ENCODE assay signal across 12 cellular contexts in genomic region chr10:4650572-4650971, GRCh38.
DNase-seq lines count a peak whose midpoint lies in the region; ATAC-seq and TF ChIP-seq lines count a peak whose summit lies in the region.
"Had no signal": no experiment of that assay in that cellular context is flagged by ENCODE, and none has a peak within 500 bp of the region (broad histone marks: within the 10 kb centered on the region; RNA-seq: fewer than 3 reads in every experiment).

No MANE protein-coding gene starts in this region.

- DNase-seq in GM04504 (ENCODE audit: low read depth) (peak; percentile 49), SK-N-SH (no peak), heart left ventricle (no peak), SJCRH30 (no peak)
- no peak for DNase-seq in effector CD4-positive, alpha-beta T cell
- DNase-seq in activated CD4-positive, CD25-positive, alpha-beta regulatory T cell (lab: John Stamatoyannopoulos, UW): no peak
- DNase-seq: activated CD4-positive, alpha-beta T cell treated with anti-CD3 and anti-CD28 coated beads for 4 hours; NCI-H2171 treated with DMSO at 0.1 percent for 48 hours; stimulated activated CD4-positive, alpha-beta T cell treated with anti-CD3 and anti-CD28 coated beads, Interleukin-2, amount 100 ng/mL, for 24 hours; stimulated activated naive CD8-positive, alpha-beta T cell treated with anti-CD3 and anti-CD28 coated beads, Interleukin-15, amount 100 ng/mL, for 72 hours had no signal

- H3K36me3 ChIP-seq in SK-N-SH (replicated peaks in 1 of 2; ENCODE audit: control insufficient read depth in 1 of 2, insufficient read depth in 2 of 2, low read length in 1 of 2) (no peaks in the 10 kb centered on the region), heart left ventricle (no peaks in the 10 kb centered on the region), skeletal muscle tissue (ENCODE audit: control insufficient read depth in 3 of 3, insufficient read depth in 3 of 3, low read length in 3 of 3) (no peaks in the 10 kb centered on the region), SJCRH30 (no peaks in the 10 kb centered on the region)
- H3K36me3 ChIP-seq: neutrophil had no signal

- TF ChIP-seq CTCF in SK-N-SH (IDR thresholded peaks at IDR 0.05): no peak
- no peak for TF ChIP-seq CTCF in heart left ventricle (IDR thresholded peaks at IDR 0.05)

- no peaks in the 10 kb centered on the region for H3K9me2 ChIP-seq in SK-N-SH

- 79% methylated on average over 5 of the region's 5 CpGs for WGBS in SK-N-SH (ENCODE audit: low lambda C conversion rate)
- WGBS in heart left ventricle, 4 donors: 60 to 77% (median 67%) methylated on average over 5 of the region's 5 CpGs

- peak; percentile 30 to 48 (median 40) for ATAC-seq in heart left ventricle
- ATAC-seq: stimulated activated naive CD8-positive, alpha-beta T cell treated with anti-CD3 and anti-CD28 coated beads, Interleukin-15, amount 100 ng/mL, for 72 hours had no signal

- no peak for TF ChIP-seq POLR2A in heart left ventricle (IDR thresholded peaks at IDR 0.05)

- POLR2A ChIA-PET in SK-N-SH (lab: Yijun Ruan, JAX): no interaction called here

- H3K4me1 ChIP-seq in SK-N-SH (ENCODE audit: control insufficient read depth in 1 of 2, insufficient read depth in 2 of 2, low read depth in 1 of 2, low read length in 1 of 2) (peaks cover 3 to 28% of the 10 kb centered on the region in 2 experiments; a peak in 2 of 4 replicates), heart left ventricle (peaks cover 0 to 47% (median 33%) of the 10 kb centered on the region in 12 donors), skeletal muscle tissue (ENCODE audit: control insufficient read depth in 3 of 3, insufficient read depth in 3 of 3, low read length in 3 of 3) (peaks cover 9 to 16% (median 10%) of the 10 kb centered on the region in 3 donors), SJCRH30 (peaks cover 6% of the 10 kb centered on the region)

- H3K9me3 ChIP-seq in SK-N-SH: 0 out of 2 replicates have a peak, but pooled peaks cover 4% of the 10 kb centered on the region
- no peaks in the 10 kb centered on the region for H3K9me3 ChIP-seq in heart left ventricle
- H3K9me3 ChIP-seq in skeletal muscle tissue (ENCODE audit: control insufficient read depth in 3 of 3, low read length in 3 of 3): no peaks in the 10 kb centered on the region
- H3K9me3 ChIP-seq in SJCRH30 (replicated peaks): no peaks in the 10 kb centered on the region
- H3K9me3 ChIP-seq: neutrophil had no signal

- no peaks in the 10 kb centered on the region for H3K27me3 ChIP-seq in SK-N-SH (ENCODE audit: insufficient read depth)
- no peaks in the 10 kb centered on the region for H3K27me3 ChIP-seq in heart left ventricle
- no peaks in the 10 kb centered on the region for H3K27me3 ChIP-seq in skeletal muscle tissue (ENCODE audit: control insufficient read depth in 3 of 3, insufficient read depth in 3 of 3, low read length in 3 of 3)
- no peaks in the 10 kb centered on the region for H3K27me3 ChIP-seq in SJCRH30
- H3K27me3 ChIP-seq: neutrophil had no signal

- TF ChIP-seq RAD21 in SK-N-SH (IDR thresholded peaks at IDR 0.05; ENCODE audit: low read length): no peak

- no peak overlapping the region for H2AFZ ChIP-seq in SK-N-SH (ENCODE audit: low read depth)

- no peaks in the 10 kb centered on the region for H4K20me1 ChIP-seq in SK-N-SH (ENCODE audit: insufficient read depth)

- no peaks in the 10 kb centered on the region for H3K79me2 ChIP-seq in SK-N-SH (ENCODE audit: insufficient read depth)

- H3K4me3 ChIP-seq in SK-N-SH (ENCODE audit: low read depth in 2 of 2, low read length in 1 of 2): no peak overlapping the region
- H3K4me3 ChIP-seq in heart left ventricle: no peak overlapping the region
- H3K4me3 ChIP-seq in skeletal muscle tissue (ENCODE audit: low read length in 3 of 3): no peak overlapping the region
- H3K4me3 ChIP-seq in SJCRH30: no peak overlapping the region

- peaks cover 10% of the 10 kb centered on the region for H3F3A ChIP-seq in SK-N-SH (replicated peaks; ENCODE audit: insufficient read depth)

- H3K27ac ChIP-seq in SK-N-SH (ENCODE audit: low read depth in 2 of 2, low read length in 1 of 2) (peak overlapping the region in 1 of 2 experiments; percentile 49; a peak in 1 of 4 replicates), heart left ventricle (peak overlapping the region; percentile 3 to 76 (median 55)), skeletal muscle tissue (ENCODE audit: low read depth, low read length) (peak overlapping the region; percentile 8), SJCRH30 (no peak overlapping the region)
- H3K27ac ChIP-seq: neutrophil had no signal

- H3K9ac ChIP-seq in SK-N-SH (no peak overlapping the region), skeletal muscle tissue (ENCODE audit: low read depth in 1 of 3, low read length in 3 of 3) (no peak overlapping the region)

- peak overlapping the region; percentile 1; the same call in 1 of the 2 replicates for H3K4me2 ChIP-seq in SK-N-SH

- no peak for TF ChIP-seq EP300 in SK-N-SH (IDR thresholded peaks at IDR 0.05; ENCODE audit: borderline replicate concordance in 1 of 2, low read depth in 1 of 2, low read length in 1 of 2)

- CTCF ChIA-PET in SK-N-SH (lab: Yijun Ruan, JAX): interaction anchor here (1.0 kb wide), 1 partner anchor 117 kb away, joined by 3 read pairs; no protein-coding TSS in a partner anchor

- intact Hi-C loops in heart left ventricle (cut with DNase I): loop anchor here (5.0 to 10.0 kb wide), 15 partner anchors 136 to 1456 kb away; partner anchors contain the start of gene KLF6 (in 2 of the 10)

TF ChIP-seq in SK-N-SH, 30 proteins besides CTCF, POLR2A, EP300 and RAD21:
- TF ChIP-seq SMC3 (IDR thresholded peaks at IDR 0.05; ENCODE audit: low read depth, low read length) (no peak; the same call in 1 of the 2 replicates), RXRA (IDR thresholded peaks at IDR 0.05; ENCODE audit: borderline replicate concordance, low read depth) (no peak), FOXM1 (IDR thresholded peaks at IDR 0.05; ENCODE audit: low read depth) (no peak), YY1 (IDR thresholded peaks at IDR 0.05; ENCODE audit: low read depth) (no peak), FOXJ3 (CRISPR knock-in tag; IDR thresholded peaks at IDR 0.05) (no peak), NFIC (IDR thresholded peaks at IDR 0.05; ENCODE audit: borderline replicate concordance) (no peak), PBX3 (IDR thresholded peaks at IDR 0.05) (no peak), MXI1 (IDR thresholded peaks at IDR 0.05; ENCODE audit: low read depth, low read length) (no peak), TEAD4 (IDR thresholded peaks at IDR 0.05; ENCODE audit: borderline replicate concordance, insufficient read depth) (no peak), REST (IDR thresholded peaks at IDR 0.05; ENCODE audit: low read depth, low read length) (no peak), GABPA (IDR thresholded peaks at IDR 0.05; ENCODE audit: low read depth) (no peak)
TF ChIP-seq in SK-N-SH: peak in this region for 0.
